Comparison of ENCODE assay signal across 26 cellular contexts in genomic region chr6:140932909-140933308, GRCh38.
"Had no signal": no experiment of that assay in that cellular context is flagged by ENCODE, and none has a peak within 500 bp of the region (broad histone marks: within the 10 kb centered on the region; RNA-seq: fewer than 3 reads in every experiment).

No MANE protein-coding gene starts in this region.

- H3K4me3 Mint-ChIP-seq: activated CD4-positive, alpha-beta memory T cell treated with anti-CD3 and anti-CD28 coated beads, Interleukin-2, amount 10 ng/mL, durations not matched to agents 7 days and 5 days; activated CD4-positive, alpha-beta T cell treated with anti-CD3 and anti-CD28 coated beads, Interleukin-2, amount 10 ng/mL, durations not matched to agents 7 days and 5 days; activated naive CD4-positive, alpha-beta T cell treated with anti-CD3 and anti-CD28 coated beads, Interleukin-2, amount 10 ng/mL, durations not matched to agents 7 days and 5 days; activated T-cell treated with anti-CD3 and anti-CD28 coated beads, Interleukin-2, amount 50 U/mL, for 24 hours; activated T-cell treated with anti-CD3 and anti-CD28 coated beads, Interleukin-2, amount 50 U/mL, for 72 hours; central memory CD8-positive, alpha-beta T cell; dendritic cell treated with granulocyte-macrophage colony-stimulating factor and Interleukin-4, amounts not matched to agents 40 ng/mL and 50 ng/mL, for 4 days; endodermal cell; WTC11 had no signal

- DNase-seq: activated CD4-positive, alpha-beta memory T cell treated with anti-CD3 and anti-CD28 coated beads, Interleukin-2, amount 10 ng/mL, durations not matched to agents 7 days and 5 days; activated CD4-positive, alpha-beta T cell treated with anti-CD3 and anti-CD28 coated beads for 1 hour; activated CD4-positive, alpha-beta T cell treated with anti-CD3 and anti-CD28 coated beads for 4 hours; activated CD4-positive, alpha-beta T cell treated with anti-CD3 and anti-CD28 coated beads, Interleukin-2, amount 10 ng/mL, durations not matched to agents 7 days and 5 days; activated CD4-positive, alpha-beta T cell treated with anti-CD3 and anti-CD28 coated beads, Interleukin-2, amount 50 U/mL, for 4 hours; activated CD8-positive, alpha-beta memory T cell treated with anti-CD3 and anti-CD28 coated beads, Interleukin-2, amount 50 U/mL, for 48 hours; activated gamma-delta T cell; activated naive CD4-positive, alpha-beta T cell; activated naive CD4-positive, alpha-beta T cell treated with anti-CD3 and anti-CD28 coated beads, Interleukin-2, amount 10 ng/mL, durations not matched to agents 7 days and 5 days; activated T-cell treated with anti-CD3 and anti-CD28 coated beads for 4 hours; activated T-cell treated with anti-CD3 and anti-CD28 coated beads, Interleukin-2, amount 50 U/mL, for 24 hours; activated T-cell treated with anti-CD3 and anti-CD28 coated beads, Interleukin-2, amount 50 U/mL, for 72 hours; amniotic stem cell; anterior cingulate cortex; brain microvascular endothelial cell; dorsolateral prefrontal cortex; effector memory CD4-positive, alpha-beta T cell; endodermal cell; foreskin fibroblast; head of caudate nucleus; T-helper 2 cell had no signal

- H3K27ac Mint-ChIP-seq: activated CD4-positive, alpha-beta memory T cell treated with anti-CD3 and anti-CD28 coated beads, Interleukin-2, amount 10 ng/mL, durations not matched to agents 7 days and 5 days; activated CD4-positive, alpha-beta T cell treated with anti-CD3 and anti-CD28 coated beads, Interleukin-2, amount 10 ng/mL, durations not matched to agents 7 days and 5 days; activated naive CD4-positive, alpha-beta T cell treated with anti-CD3 and anti-CD28 coated beads, Interleukin-2, amount 10 ng/mL, durations not matched to agents 7 days and 5 days; activated naive CD4-positive, alpha-beta T cell treated with anti-CD3 and anti-CD28 coated beads, Interleukin-2, amount 50 U/mL, for 72 hours; activated T-cell treated with anti-CD3 and anti-CD28 coated beads, Interleukin-2, amount 50 U/mL, for 24 hours; activated T-cell treated with anti-CD3 and anti-CD28 coated beads, Interleukin-2, amount 50 U/mL, for 72 hours; dendritic cell treated with granulocyte-macrophage colony-stimulating factor and Interleukin-4, amounts not matched to agents 40 ng/mL and 50 ng/mL, for 4 days; endodermal cell; WTC11 had no signal

- ATAC-seq: activated naive CD4-positive, alpha-beta T cell treated with anti-CD3 and anti-CD28 coated beads, Interleukin-2, amount 50 U/mL, for 72 hours; activated T-cell treated with anti-CD3 and anti-CD28 coated beads, Interleukin-2, amount 50 U/mL, for 72 hours; esophagus mucosa; WTC11 had no signal

- H3K27me3 Mint-ChIP-seq: activated CD4-positive, alpha-beta memory T cell treated with anti-CD3 and anti-CD28 coated beads, Interleukin-2, amount 10 ng/mL, durations not matched to agents 7 days and 5 days; activated CD4-positive, alpha-beta T cell treated with anti-CD3 and anti-CD28 coated beads, Interleukin-2, amount 10 ng/mL, durations not matched to agents 7 days and 5 days; activated naive CD4-positive, alpha-beta T cell treated with anti-CD3 and anti-CD28 coated beads, Interleukin-2, amount 10 ng/mL, durations not matched to agents 7 days and 5 days; dendritic cell treated with granulocyte-macrophage colony-stimulating factor and Interleukin-4, amounts not matched to agents 40 ng/mL and 50 ng/mL, for 4 days had no signal

- H3K36me3 Mint-ChIP-seq: activated naive CD4-positive, alpha-beta T cell treated with anti-CD3 and anti-CD28 coated beads, Interleukin-2, amount 10 ng/mL, durations not matched to agents 7 days and 5 days; activated naive CD4-positive, alpha-beta T cell treated with anti-CD3 and anti-CD28 coated beads, Interleukin-2, amount 50 U/mL, for 72 hours; WTC11 had no signal

- H3K4me1 Mint-ChIP-seq: activated CD4-positive, alpha-beta memory T cell treated with anti-CD3 and anti-CD28 coated beads, Interleukin-2, amount 10 ng/mL, durations not matched to agents 7 days and 5 days; activated CD4-positive, alpha-beta T cell treated with anti-CD3 and anti-CD28 coated beads, Interleukin-2, amount 10 ng/mL, durations not matched to agents 7 days and 5 days; activated naive CD4-positive, alpha-beta T cell treated with anti-CD3 and anti-CD28 coated beads, Interleukin-2, amount 10 ng/mL, durations not matched to agents 7 days and 5 days; central memory CD8-positive, alpha-beta T cell had no signal

- H3K9me3 Mint-ChIP-seq: activated CD4-positive, alpha-beta memory T cell treated with anti-CD3 and anti-CD28 coated beads, Interleukin-2, amount 10 ng/mL, durations not matched to agents 7 days and 5 days; activated CD4-positive, alpha-beta T cell treated with anti-CD3 and anti-CD28 coated beads, Interleukin-2, amount 10 ng/mL, durations not matched to agents 7 days and 5 days; activated naive CD4-positive, alpha-beta T cell treated with anti-CD3 and anti-CD28 coated beads, Interleukin-2, amount 10 ng/mL, durations not matched to agents 7 days and 5 days; activated naive CD4-positive, alpha-beta T cell treated with anti-CD3 and anti-CD28 coated beads, Interleukin-2, amount 50 U/mL, for 72 hours; activated T-cell treated with anti-CD3 and anti-CD28 coated beads, Interleukin-2, amount 50 U/mL, for 24 hours; activated T-cell treated with anti-CD3 and anti-CD28 coated beads, Interleukin-2, amount 50 U/mL, for 72 hours; central memory CD8-positive, alpha-beta T cell had no signal
